25 cellular contexts compared by ENCODE assay signal in genomic region chr22:30036656-30037055, GRCh38. TPM values are rescaled to one million over a fixed set of nuclear protein-coding genes. Genes with fewer than 3 reads are reported as not detected.
DNase-seq lines count a peak whose midpoint lies in the region; ATAC-seq, FAIRE-seq and TF ChIP-seq lines count a peak whose summit lies in the region.
"Had no signal": no experiment of that assay in that cellular context is flagged by ENCODE, and none has a peak within 500 bp of the region (broad histone marks: within the 10 kb centered on the region; RNA-seq: fewer than 3 reads in every experiment).

No MANE protein-coding gene starts in this region.

- ATAC-seq in GM21737 (IDR thresholded peaks at IDR 0.05; ENCODE audit: unreplicated experiment), result no peak
- ATAC-seq: stimulated activated memory B cell treated with anti-CD40 and anti-IgM and Interleukin-4, amounts not matched to agents 10 μg/mL and 1 μg/mL and 100 μg/mL, for 72 hours had no signal

- no peaks in the 10 kb centered on the region for H3K79me2 ChIP-seq in hepatocyte
- H3K79me2 ChIP-seq in smooth muscle cell (ENCODE audit: low read depth), result no peaks in the 10 kb centered on the region

- no peak overlapping the region for H3K27ac Mint-ChIP-seq in activated naive CD4-positive, alpha-beta T cell treated with anti-CD3 and anti-CD28 coated beads for 36 hours
- H3K27ac Mint-ChIP-seq: stimulated activated memory B cell treated with anti-CD40 and anti-IgM and Interleukin-4, amounts not matched to agents 10 μg/mL and 1 μg/mL and 100 μg/mL, for 72 hours had no signal

- CTCF ChIA-PET in activated naive CD4-positive, alpha-beta T cell treated with anti-CD3 and anti-CD28 coated beads for 36 hours (lab: Charles Lee), result no interaction called here

- H3K4me3 ChIP-seq in hepatocyte (no peak overlapping the region), smooth muscle cell (no peak overlapping the region)
- H3K4me3 ChIP-seq: BLaER1 treated with 17β-estradiol and CSF1 and Interleukin-3, amounts not matched to agents 10 nM and 100 nM; tibial artery had no signal

- no peaks in the 10 kb centered on the region for H3K4me1 Mint-ChIP-seq in activated naive CD4-positive, alpha-beta T cell treated with anti-CD3 and anti-CD28 coated beads for 36 hours (ENCODE audit: low read depth)
- H3K4me1 Mint-ChIP-seq: stimulated activated memory B cell treated with anti-CD40 and anti-IgM and Interleukin-4, amounts not matched to agents 10 μg/mL and 1 μg/mL and 100 μg/mL, for 72 hours had no signal

- TF ChIP-seq CTCF in hepatocyte (IDR thresholded peaks at IDR 0.05; ENCODE audit: poor library complexity) (no peak), smooth muscle cell (IDR thresholded peaks at IDR 0.05; ENCODE audit: borderline replicate concordance, insufficient read depth, poor library complexity, severe bottlenecking) (no peak)

- H3K4me3 Mint-ChIP-seq in activated naive CD4-positive, alpha-beta T cell treated with anti-CD3 and anti-CD28 coated beads for 36 hours, result no peak overlapping the region
- H3K4me3 Mint-ChIP-seq: nephron progenitor cell; stimulated activated memory B cell treated with anti-CD40 and anti-IgM and Interleukin-4, amounts not matched to agents 10 μg/mL and 1 μg/mL and 100 μg/mL, for 72 hours had no signal

- H3K36me3 ChIP-seq in hepatocyte (replicated peaks; ENCODE audit: insufficient read depth, low read depth), result no peaks in the 10 kb centered on the region
- no peaks in the 10 kb centered on the region for H3K36me3 ChIP-seq in smooth muscle cell (ENCODE audit: low read depth)
- H3K36me3 ChIP-seq: BLaER1 treated with 17β-estradiol and CSF1 and Interleukin-3, amounts not matched to agents 10 nM and 100 nM; tibial artery had no signal

- no peak overlapping the region for H2AFZ ChIP-seq in hepatocyte
- no peak overlapping the region for H2AFZ ChIP-seq in smooth muscle cell (ENCODE audit: low read depth)

- no peaks in the 10 kb centered on the region for H3K9me3 Mint-ChIP-seq in activated naive CD4-positive, alpha-beta T cell treated with anti-CD3 and anti-CD28 coated beads for 36 hours
- H3K9me3 Mint-ChIP-seq: nephron progenitor cell; stimulated activated memory B cell treated with anti-CD40 and anti-IgM and Interleukin-4, amounts not matched to agents 10 μg/mL and 1 μg/mL and 100 μg/mL, for 72 hours had no signal

- no peaks in the 10 kb centered on the region for H4K20me1 ChIP-seq in hepatocyte (ENCODE audit: insufficient read depth, poor library complexity, severe bottlenecking)
- H4K20me1 ChIP-seq in smooth muscle cell (ENCODE audit: low read depth), result no peaks in the 10 kb centered on the region

- H3K27me3 ChIP-seq in hepatocyte (no peaks in the 10 kb centered on the region), smooth muscle cell (ENCODE audit: low read depth) (no peaks in the 10 kb centered on the region)
- H3K27me3 ChIP-seq: BLaER1 treated with 17β-estradiol and CSF1 and Interleukin-3, amounts not matched to agents 10 nM and 100 nM; tibial artery had no signal

- no peak for TF ChIP-seq POLR2A in H54 (IDR thresholded peaks at IDR 0.05; ENCODE audit: low read depth, low read length)

- no peaks in the 10 kb centered on the region for H3K9me2 ChIP-seq in hepatocyte (replicated peaks; ENCODE audit: insufficient read depth)

- no peak overlapping the region for H3K9ac ChIP-seq in smooth muscle cell (ENCODE audit: low read depth)
- H3K9ac ChIP-seq: BLaER1 treated with 17β-estradiol and CSF1 and Interleukin-3, amounts not matched to agents 10 nM and 100 nM had no signal

- no peak overlapping the region for H3K27ac ChIP-seq in hepatocyte
- H3K27ac ChIP-seq in smooth muscle cell (ENCODE audit: low read depth), result peak overlapping the region; percentile 76
- H3K27ac ChIP-seq: BLaER1 treated with 17β-estradiol and CSF1 and Interleukin-3, amounts not matched to agents 10 nM and 100 nM; tibial artery had no signal

- FAIRE-seq in H54 (lab: Jason Lieb, UNC), result no peak
- FAIRE-seq in RCC 7860 (lab: Jason Lieb, UNC), result no peak
- FAIRE-seq: colon, HTR-8/SVneo had no signal

- 73% methylated on average over 2 of the region's 2 CpGs for WGBS in hepatocyte (ENCODE audit: low lambda C conversion rate, missing lambda C conversion rate)
- WGBS in smooth muscle cell (ENCODE audit: low lambda C conversion rate), result 11% methylated on average over 2 of the region's 2 CpGs

- H3K4me1 ChIP-seq in hepatocyte (ENCODE audit: insufficient read depth), result peaks cover 3% of the 10 kb centered on the region
- peaks cover 6% of the 10 kb centered on the region for H3K4me1 ChIP-seq in smooth muscle cell (ENCODE audit: low read depth)

- H3K9me3 ChIP-seq in hepatocyte (ENCODE audit: low read depth) (no peaks in the 10 kb centered on the region), smooth muscle cell (replicated peaks; ENCODE audit: low read depth) (no peaks in the 10 kb centered on the region)
- H3K9me3 ChIP-seq: BLaER1 treated with 17β-estradiol and CSF1 and Interleukin-3, amounts not matched to agents 10 nM and 100 nM; tibial artery had no signal

- H3K36me3 Mint-ChIP-seq in activated naive CD4-positive, alpha-beta T cell treated with anti-CD3 and anti-CD28 coated beads for 36 hours (ENCODE audit: low read depth), result no peaks in the 10 kb centered on the region
- H3K36me3 Mint-ChIP-seq: stimulated activated memory B cell treated with anti-CD40 and anti-IgM and Interleukin-4, amounts not matched to agents 10 μg/mL and 1 μg/mL and 100 μg/mL, for 72 hours had no signal

- H3K4me2 ChIP-seq in hepatocyte, result no peak overlapping the region
- peak overlapping the region; percentile 41 for H3K4me2 ChIP-seq in smooth muscle cell

- H3F3A ChIP-seq in smooth muscle cell (ENCODE audit: low read depth), result no peaks in the 10 kb centered on the region

- no peaks in the 10 kb centered on the region for H3K27me3 Mint-ChIP-seq in activated naive CD4-positive, alpha-beta T cell treated with anti-CD3 and anti-CD28 coated beads for 36 hours (ENCODE audit: low read depth)
- H3K27me3 Mint-ChIP-seq: stimulated activated memory B cell treated with anti-CD40 and anti-IgM and Interleukin-4, amounts not matched to agents 10 μg/mL and 1 μg/mL and 100 μg/mL, for 72 hours had no signal

- intact Hi-C loops in activated naive CD4-positive, alpha-beta T cell treated with anti-CD3 and anti-CD28 coated beads for 36 hours (cut with micrococcal nuclease), result no loop called here
- intact Hi-C loops in head of caudate nucleus (cut with DNase I), result no loop called here

- DNase-seq in H54 (ENCODE audit: insufficient read length, low spot score) (peak; percentile 20), RCC 7860 (ENCODE audit: low spot score) (peak; percentile 22), hepatocyte (ENCODE audit: low spot score) (peak; percentile 43), smooth muscle cell (lab: John Stamatoyannopoulos, UW; ENCODE audit: unreplicated experiment) (no peak), cerebellum (ENCODE audit: low spot score) (no peak), head of caudate nucleus (no peak)
- no peak for DNase-seq in activated naive CD4-positive, alpha-beta T cell treated with anti-CD3 and anti-CD28 coated beads for 36 hours
- DNase-seq: activated naive CD4-positive, alpha-beta T cell; aorta; DMS153; MM.1S; NCI-H187 treated with DMSO at 0.1 percent for 48 hours; NCI-H510A treated with DMSO at 0.1 percent for 48 hours; nephron progenitor cell; stimulated activated CD4-positive, alpha-beta T cell treated with anti-CD3 and anti-CD28 coated beads, Interleukin-12 subunit alpha, Interleukin-12 subunit beta, amount 100 ng/mL, for 4 hours; T1000; tibial artery had no signal

RNA-seq across cellular contexts. Expression of gene HORMAD2, which starts 43.6 kb away (rescaled TPM):
- total RNA-seq in hepatocyte (not detected in 2 replicates), smooth muscle cell (1.4 TPM in 1 of 2 replicates, not detected in the other), cerebellum (0.27 TPM)
- polyA plus RNA-seq in hepatocyte (not detected in 2 replicates), smooth muscle cell (not detected in 2 replicates)
- total RNA-seq in activated naive CD4-positive, alpha-beta T cell treated with anti-CD3 and anti-CD28 coated beads for 36 hours, result not detected
- total RNA-seq: aorta, lung microvascular endothelial cell, pulmonary artery endothelial cell, SK-MEL-5 had no signal
- polyA plus RNA-seq: aorta had no signal

Comparison
In these comparisons a context has a peak if more than half of its experiments do, and no peak if none do; other contexts are left out.
1. DNase-seq: peak in H54 (single experiment), RCC 7860 (single experiment) and hepatocyte (single experiment); none in smooth muscle cell (single experiment), activated naive CD4-positive, alpha-beta T cell treated with anti-CD3 and anti-CD28 coated beads for 36 hours (single experiment), cerebellum (single experiment) and head of caudate nucleus (0 of 42).